ENCODE assay signal across 13 cellular contexts in genomic region chr17:39867891-39868553, GRCh38. TPM values are rescaled to one million over a fixed set of nuclear protein-coding genes. Genes with fewer than 3 reads are reported as not detected.
DNase-seq lines count a peak whose midpoint lies in the region; ATAC-seq, FAIRE-seq and TF ChIP-seq lines count a peak whose summit lies in the region.
"Had no signal": no experiment of that assay in that cellular context is flagged by ENCODE, and none has a peak within 500 bp of the region (broad histone marks: within the 10 kb centered on the region; RNA-seq: fewer than 3 reads in every experiment).

ZPBP2 (plus strand) TSS chr17:39868202; CDS start chr17:39868355, 153 bp downstream.

- no peak for FAIRE-seq in kidney (lab: Jason Lieb, UNC)

- no peaks in the 10 kb centered on the region for H3K9me3 Mint-ChIP-seq in stimulated activated naive CD8-positive, alpha-beta T cell treated with anti-CD3 and anti-CD28 coated beads, Interleukin-15, Interleukin-2, amounts not matched to agents 100 ng/mL and 50 ng/mL, for 24 hours

- intact Hi-C loops in kidney (cut with DNase I) = no loop called here

- H3K4me3 ChIP-seq in kidney (ENCODE audit: low read length in 2 of 2) = no peak within 1 kb of the TSS

- H3K4me1 Mint-ChIP-seq in stimulated activated naive CD8-positive, alpha-beta T cell treated with anti-CD3 and anti-CD28 coated beads, Interleukin-15, Interleukin-2, amounts not matched to agents 100 ng/mL and 50 ng/mL, for 24 hours (ENCODE audit: low read depth) = peaks cover 62% of the 10 kb centered on the region

- no peak within 1 kb of the TSS for H3K9ac ChIP-seq in kidney (ENCODE audit: low read length in 2 of 2)
- H3K9ac ChIP-seq: parathyroid adenoma had no signal

- ATAC-seq in HG02623 (IDR thresholded peaks at IDR 0.05; ENCODE audit: unreplicated experiment) = peak; percentile 1
- ATAC-seq in HG02678 (IDR thresholded peaks at IDR 0.05; ENCODE audit: unreplicated experiment) = no peak

- no peaks in the 10 kb centered on the region for H3K27me3 Mint-ChIP-seq in stimulated activated naive CD8-positive, alpha-beta T cell treated with anti-CD3 and anti-CD28 coated beads, Interleukin-15, Interleukin-2, amounts not matched to agents 100 ng/mL and 50 ng/mL, for 24 hours

- H3K4me1 ChIP-seq in kidney (ENCODE audit: control insufficient read depth in 1 of 2, insufficient read depth in 1 of 2, low read depth in 1 of 2, low read length in 2 of 2) = peaks cover 0 to 2% of the 10 kb centered on the region in 2 donors
- H3K4me1 ChIP-seq: parathyroid adenoma had no signal

- H3K36me3 Mint-ChIP-seq in stimulated activated naive CD8-positive, alpha-beta T cell treated with anti-CD3 and anti-CD28 coated beads, Interleukin-15, Interleukin-2, amounts not matched to agents 100 ng/mL and 50 ng/mL, for 24 hours (ENCODE audit: low read depth) = peaks cover 6% of the 10 kb centered on the region

- peak within 1 kb of the TSS; percentile 96 for H3K27ac Mint-ChIP-seq in stimulated activated naive CD8-positive, alpha-beta T cell treated with anti-CD3 and anti-CD28 coated beads, Interleukin-15, Interleukin-2, amounts not matched to agents 100 ng/mL and 50 ng/mL, for 24 hours

- no peak within 1 kb of the TSS for H3K27ac ChIP-seq in kidney (ENCODE audit: low read depth in 2 of 2, low read length in 2 of 2)
- H3K27ac ChIP-seq: HL-60, parathyroid adenoma had no signal

- H3K9me3 ChIP-seq in kidney (ENCODE audit: control insufficient read depth in 1 of 2, low read length in 2 of 2) = no peaks in the 10 kb centered on the region

- peak within 1 kb of the TSS; percentile 68 for H3K4me3 Mint-ChIP-seq in stimulated activated naive CD8-positive, alpha-beta T cell treated with anti-CD3 and anti-CD28 coated beads, Interleukin-15, Interleukin-2, amounts not matched to agents 100 ng/mL and 50 ng/mL, for 24 hours

- no peak for TF ChIP-seq CTCF in kidney (IDR thresholded peaks at IDR 0.05; ENCODE audit: borderline replicate concordance, extremely low read depth, insufficient read depth)

- DNase-seq in activated T-cell treated with anti-CD3 and anti-CD28 coated beads for 1 hour (ENCODE audit: low read depth) (peak; percentile 24), kidney (peak; percentile 68), NCI-H146 treated with DMSO at 0.1 percent for 48 hours (lab: John Stamatoyannopoulos, UW; ENCODE audit: unreplicated experiment) (no peak), NCI-H2029 treated with DMSO at 0.1 percent for 48 hours (lab: John Stamatoyannopoulos, UW) (no peak), RPMI8226 (no peak)
- DNase-seq: aorta, glutamatergic neuron, NCI-H526 treated with DMSO at 0.1 percent for 48 hours had no signal

- H3K36me3 ChIP-seq in kidney (ENCODE audit: control insufficient read depth in 1 of 2, insufficient read depth in 2 of 2, low read length in 2 of 2) = no peaks in the 10 kb centered on the region

RNA-seq across cellular contexts. Expression of gene ZPBP2, which starts in this region (rescaled TPM):
- not detected for total RNA-seq in kidney
- not detected for polyA plus RNA-seq in kidney (ENCODE audit: insufficient read depth, low read depth, low replicate concordance)
- total RNA-seq: aorta had no signal
- polyA plus RNA-seq: aorta had no signal

Comparison
In these comparisons a context has a peak if more than half of its experiments do, and no peak if none do; other contexts are left out.
1. Peak in DNase-seq in kidney; RNA of the gene not detected or under 1 TPM.